In genomic region chr17:4120332-4120731, GRCh38 we compare ENCODE assay signal across 22 cellular contexts. TPM values are rescaled to one million over a fixed set of nuclear protein-coding genes. Genes with fewer than 3 reads are reported as not detected.
DNase-seq lines count a peak whose midpoint lies in the region; ATAC-seq, FAIRE-seq and TF ChIP-seq lines count a peak whose summit lies in the region.
"Had no signal": no experiment of that assay in that cellular context is flagged by ENCODE, and none has a peak within 500 bp of the region (broad histone marks: within the 10 kb centered on the region; RNA-seq: fewer than 3 reads in every experiment).

No MANE protein-coding gene starts in this region.

- H3K27ac ChIP-seq in A549 (no peak overlapping the region), esophagus muscularis mucosa (replicated peaks in 1 of 4) (peak overlapping the region; percentile 39 to 70 (median 52))
- no peak overlapping the region for H3K27ac ChIP-seq in CD4-positive, alpha-beta T cell (ENCODE audit: low read depth, low read length)
- H3K27ac ChIP-seq: 22Rv1, BLaER1 had no signal

- peak overlapping the region; percentile 19 for H3K27ac Mint-ChIP-seq in nephron progenitor cell
- no peak overlapping the region for H3K27ac Mint-ChIP-seq in CD4-positive, alpha-beta T cell
- H3K27ac Mint-ChIP-seq: CD4-positive, CD25-positive, alpha-beta regulatory T cell; CD8-positive, alpha-beta T cell had no signal

- peaks cover 28 to 85% (median 69%) of the 10 kb centered on the region in 4 donors for H3K36me3 ChIP-seq in esophagus muscularis mucosa

- intact Hi-C loops in esophagus muscularis mucosa (cut with DNase I), result no loop called here
- intact Hi-C loops in CD4-positive, alpha-beta T cell (cut with DNase I, micrococcal nuclease), result no loop called here

- DNase-seq in A549 (ENCODE audit: low read depth in 1 of 2, low spot score in 1 of 2) (no peak), esophagus muscularis mucosa (ENCODE audit: extremely low spot score) (no peak), nephron progenitor cell (no peak), NCI-H2107 treated with DMSO at 0.1 percent for 48 hours (lab: John Stamatoyannopoulos, UW; ENCODE audit: unreplicated experiment) (no peak)
- DNase-seq in CD4-positive, alpha-beta T cell, result no peak
- DNase-seq: ACHN; BE2C; C1 segment of cervical spinal cord; Caco-2; Calu3; CD4-positive, CD25-positive, alpha-beta regulatory T cell; CD8-positive, alpha-beta T cell; DMS79 treated with DMSO at 0.1 percent for 48 hours; GF-D8 had no signal

- POLR2A ChIA-PET in A549 (lab: Yijun Ruan, JAX), result no interaction called here
- POLR2A ChIA-PET in CD4-positive, alpha-beta T cell (lab: Charles Lee), result interaction anchor here (0.8 to 1.0 kb wide), 2 partner anchors 14 to 23 kb away, joined by 4 read pairs; partner anchors contain the start of genes CYB5D2 and ZZEF1

- TF ChIP-seq RAD21 in A549 (conservative IDR thresholded peaks at IDR 0.05 in 1 of 2, IDR thresholded peaks at IDR 0.05 in 1 of 2), result no peak

- no peaks in the 10 kb centered on the region for H3K4me1 Mint-ChIP-seq in nephron progenitor cell
- peaks cover 7% of the 10 kb centered on the region for H3K4me1 Mint-ChIP-seq in CD4-positive, alpha-beta T cell (ENCODE audit: low read depth)

- peaks cover 49% of the 10 kb centered on the region for H3K36me3 Mint-ChIP-seq in nephron progenitor cell (ENCODE audit: low read depth)
- peaks cover 86% of the 10 kb centered on the region for H3K36me3 Mint-ChIP-seq in CD4-positive, alpha-beta T cell (ENCODE audit: low read depth)

- H3K27me3 Mint-ChIP-seq in nephron progenitor cell (ENCODE audit: low read depth, poor library complexity), result no peaks in the 10 kb centered on the region
- H3K27me3 Mint-ChIP-seq in CD4-positive, alpha-beta T cell, result no peaks in the 10 kb centered on the region
- H3K27me3 Mint-ChIP-seq: CD4-positive, CD25-positive, alpha-beta regulatory T cell had no signal

- no peaks in the 10 kb centered on the region for H3K9me3 Mint-ChIP-seq in nephron progenitor cell
- no peaks in the 10 kb centered on the region for H3K9me3 Mint-ChIP-seq in CD4-positive, alpha-beta T cell
- H3K9me3 Mint-ChIP-seq: CD14-positive monocyte; CD4-positive, CD25-positive, alpha-beta regulatory T cell; CD8-positive, alpha-beta T cell had no signal

- CTCF ChIA-PET in A549 (lab: Yijun Ruan, JAX), result interaction anchor here (0.6 to 5.2 kb wide), 4 partner anchors 9 to 206 kb away, joined by 4 to 23 read pairs (median 8); no protein-coding TSS in a partner anchor
- CTCF ChIA-PET in CD4-positive, alpha-beta T cell (lab: Charles Lee), result no interaction called here

- no peak overlapping the region for H3K4me3 Mint-ChIP-seq in nephron progenitor cell
- no peak overlapping the region for H3K4me3 Mint-ChIP-seq in CD4-positive, alpha-beta T cell
- H3K4me3 Mint-ChIP-seq: CD14-positive monocyte; CD4-positive, CD25-positive, alpha-beta regulatory T cell; CD8-positive, alpha-beta T cell had no signal

- TF ChIP-seq EP300 in A549 (IDR thresholded peaks at IDR 0.05) (no peak), esophagus muscularis mucosa (IDR thresholded peaks at IDR 0.05) (no peak)

- TF ChIP-seq POLR2A in A549 (IDR thresholded peaks at IDR 0.05; ENCODE audit: low read length) (no peak), esophagus muscularis mucosa (IDR thresholded peaks at IDR 0.05; ENCODE audit: low read depth) (no peak)

- ATAC-seq in A549 (no peak), HG02588 (IDR thresholded peaks at IDR 0.05; ENCODE audit: unreplicated experiment) (no peak)
- no peak for ATAC-seq in CD4-positive, alpha-beta T cell (ENCODE audit: poor library complexity)
- ATAC-seq: CD8-positive, alpha-beta T cell had no signal

- H3K4me2 ChIP-seq in A549, result no peak overlapping the region
- H3K4me2 ChIP-seq: BLaER1 had no signal

- FAIRE-seq in A549 (lab: Jason Lieb, UNC), result no peak
- FAIRE-seq: D721Med, G401.6, GM12891, GM18507 had no signal

- 91% methylated on average over 3 of the region's 3 CpGs for WGBS in A549 (ENCODE audit: missing lambda C conversion rate)
- WGBS in esophagus muscularis mucosa, result 46% methylated on average over 3 of the region's 3 CpGs

- peaks cover 4% of the 10 kb centered on the region; the same call in 1 of the 3 replicates for H3K4me1 ChIP-seq in A549
- peaks cover 0 to 32% (median 17%) of the 10 kb centered on the region in 4 donors for H3K4me1 ChIP-seq in esophagus muscularis mucosa
- H3K4me1 ChIP-seq: BE2C, BLaER1, Caco-2 had no signal

- H3K4me3 ChIP-seq in A549, result no peak overlapping the region
- H3K4me3 ChIP-seq in esophagus muscularis mucosa, result no peak overlapping the region
- H3K4me3 ChIP-seq: BLaER1 had no signal

- H3K27me3 ChIP-seq in esophagus muscularis mucosa, result no peaks in the 10 kb centered on the region
- H3K27me3 ChIP-seq in CD4-positive, alpha-beta T cell (ENCODE audit: control insufficient read depth, insufficient read depth, low read length), result no peaks in the 10 kb centered on the region
- H3K27me3 ChIP-seq: BE2C, BLaER1 had no signal

- TF ChIP-seq CTCF in A549 (IDR thresholded peaks at IDR 0.05), result no peak
- TF ChIP-seq CTCF in esophagus muscularis mucosa (IDR thresholded peaks at IDR 0.05), result no peak
- TF ChIP-seq CTCF in nephron progenitor cell (IDR thresholded peaks at IDR 0.05), result no peak
- no peak for TF ChIP-seq CTCF in CD4-positive, alpha-beta T cell (IDR thresholded peaks at IDR 0.05)

- H3K9me3 ChIP-seq in A549 (no peaks in the 10 kb centered on the region), esophagus muscularis mucosa (no peaks in the 10 kb centered on the region)
- no peaks in the 10 kb centered on the region for H3K9me3 ChIP-seq in CD4-positive, alpha-beta T cell (ENCODE audit: control insufficient read depth, low read length)
- H3K9me3 ChIP-seq: BE2C, BLaER1, Caco-2 had no signal

TF ChIP-seq in A549, 52 proteins besides CTCF, POLR2A, EP300 and RAD21:
- TF ChIP-seq HOXB13 (CRISPR knock-in tag; IDR thresholded peaks at IDR 0.05; ENCODE audit: low read depth) (no peak), ZSCAN20 (CRISPR knock-in tag; IDR thresholded peaks at IDR 0.05) (no peak), MAFK (IDR thresholded peaks at IDR 0.05; ENCODE audit: partially characterized antibody) (peak; percentile 18), RCOR1 (IDR thresholded peaks at IDR 0.05; ENCODE audit: low read depth, low read length) (no peak)

RNA-seq across cellular contexts. Expression of gene ZZEF1, which starts 22.5 kb away (rescaled TPM):
- polyA plus RNA-seq in A549 (2011; rRNA removed) (22.2 and 36.1 TPM in 2 replicates), A549 (2017; fragmentation: RNase III; extraction: RNeasy Plus Mini Kit Qiagen cat#74134 plus additional on column Dnase treatment) (10.6 to 13.6 TPM (median 11.7 TPM) in 3 replicates)
- 8.6 and 10.8 TPM in 2 replicates for polyA plus RNA-seq in A549 (2012; cell fraction: cytosol; rRNA removed)
- polyA plus RNA-seq in A549 (2012; cell fraction: nucleus; rRNA removed), result 26.5 and 32.1 TPM in 2 replicates
- 121 and 132 TPM in 2 replicates for polyA minus RNA-seq in A549 (2011; rRNA and poly(A)+ RNA removed)
- 100 to 1,000 TPM in 1 of 4 donors, 10 to 100 TPM in 3; 57.8 to 100 (median 80.9) TPM for total RNA-seq in esophagus muscularis mucosa
- total RNA-seq in CD4-positive, alpha-beta T cell, result 10 to 100 TPM; 83.1 to 85.0 TPM

RNA-seq across cellular contexts. Expression of gene CYB5D2, which starts 22.7 kb away (rescaled TPM):
- polyA plus RNA-seq in A549 (2011; rRNA removed), result 19.4 and 21.2 TPM in 2 replicates
- polyA plus RNA-seq in A549 (2012; cell fraction: cytosol; rRNA removed), result 19.2 and 21.9 TPM in 2 replicates
- 12.0 and 17.9 TPM in 2 replicates for polyA plus RNA-seq in A549 (2012; cell fraction: nucleus; rRNA removed)
- polyA plus RNA-seq in A549 (2017; fragmentation: RNase III; extraction: RNeasy Plus Mini Kit Qiagen cat#74134 plus additional on column Dnase treatment), result 15.7 to 22.0 TPM (median 19.4 TPM) in 3 replicates
- polyA minus RNA-seq in A549 (2011; rRNA and poly(A)+ RNA removed), result 18.9 and 21.3 TPM in 2 replicates
- 10 to 100 TPM; 15.6 to 39.5 (median 24.4) TPM for total RNA-seq in esophagus muscularis mucosa
- total RNA-seq in CD4-positive, alpha-beta T cell, result 1 to 10 TPM; 3.9 to 4.4 TPM

Comparison
In these comparisons a context has a peak if more than half of its experiments do, and no peak if none do; other contexts are left out.
1. H3K27ac ChIP-seq: peak in esophagus muscularis mucosa (4 of 4); none in A549 (0 of 2) and CD4-positive, alpha-beta T cell (single experiment).